ENCODE assay signal across 32 cellular contexts in genomic region chr12:114321524-114321923, GRCh38.
"Had no signal": no experiment of that assay in that cellular context is flagged by ENCODE, and none has a peak within 500 bp of the region (broad histone marks: within the 10 kb centered on the region; RNA-seq: fewer than 3 reads in every experiment).

No MANE protein-coding gene starts in this region.

- H3K9me3 ChIP-seq: adrenal gland, body of pancreas, breast epithelium had no signal

- H3K4me1 ChIP-seq: adrenal gland, body of pancreas, breast epithelium had no signal

- ATAC-seq: activated CD8-positive, alpha-beta T cell treated with anti-CD3 and anti-CD28 coated beads for 36 hours; activated naive CD4-positive, alpha-beta T cell treated with anti-CD3 and anti-CD28 coated beads, Interleukin-2, amount 50 U/mL, for 72 hours; activated T-cell treated with anti-CD3 and anti-CD28 coated beads, Interleukin-2, amount 50 U/mL, for 4 hours; activated T-cell treated with anti-CD3 and anti-CD28 coated beads, Interleukin-2, amount 50 U/mL, for 72 hours; activated T-helper 17 cell treated with anti-CD3 and anti-CD28 coated beads, Interleukin-2, amount 50 U/mL, for 72 hours; body of pancreas; T-helper 17 cell had no signal

- H3K27ac ChIP-seq: adrenal gland, body of pancreas, brain microvascular endothelial cell, breast epithelium, VCaP had no signal

- H3K4me3 ChIP-seq: adrenal gland, body of pancreas, breast epithelium had no signal

- DNase-seq: activated B cell treated with CpG ODN at 0.5 μM for 24 hours; activated CD4-positive, alpha-beta memory T cell treated with anti-CD3 and anti-CD28 coated beads for 36 hours; activated CD4-positive, alpha-beta T cell treated with anti-CD3 and anti-CD28 coated beads for 4 hours; activated CD4-positive, alpha-beta T cell treated with anti-CD3 and anti-CD28 coated beads, Interleukin-2, amount 10 ng/mL, durations not matched to agents 24 days and 14 days; activated CD4-positive, alpha-beta T cell treated with anti-CD3 and anti-CD28 coated beads, Interleukin-2, amount 50 U/mL, for 1 hour; activated CD4-positive, alpha-beta T cell treated with anti-CD3 and anti-CD28 coated beads, Interleukin-2, amount 50 U/mL, for 4 hours; activated CD4-positive, CD25-positive, alpha-beta regulatory T cell treated with anti-CD3 and anti-CD28 coated beads, Interleukin-2, amount 50 U/mL, for 72 hours; activated CD8-positive, alpha-beta memory T cell treated with anti-CD3 and anti-CD28 coated beads, Interleukin-2, amount 50 U/mL, for 4 hours; activated CD8-positive, alpha-beta T cell treated with anti-CD3 and anti-CD28 coated beads for 36 hours; activated effector memory CD4-positive, alpha-beta T cell treated with anti-CD3 and anti-CD28 coated beads, Interleukin-2, amount 50 U/mL, for 16 hours; activated gamma-delta T cell treated with Interleukin-2 at 50 U/mL for 16 hours; activated naive CD4-positive, alpha-beta T cell; activated naive CD4-positive, alpha-beta T cell treated with anti-CD3 and anti-CD28 coated beads for 36 hours; activated naive CD4-positive, alpha-beta T cell treated with anti-CD3 and anti-CD28 coated beads, Interleukin-2, amount 50 U/mL, for 16 hours; activated naive CD8-positive, alpha-beta T cell treated with anti-CD3 and anti-CD28 coated beads for 36 hours; activated T-cell treated with anti-CD3 and anti-CD28 coated beads for 4 hours; activated T-cell treated with anti-CD3 and anti-CD28 coated beads, Interleukin-2, amount 50 U/mL, for 1 hour; activated T-cell treated with anti-CD3 and anti-CD28 coated beads, Interleukin-2, amount 50 U/mL, for 4 hours; activated T-cell treated with anti-CD3 and anti-CD28 coated beads, Interleukin-2, amount 50 U/mL, for 72 hours; adrenal gland; amniotic stem cell; aorta; body of pancreas; brain microvascular endothelial cell; central memory CD4-positive, alpha-beta T cell; T-helper 17 cell had no signal

- FAIRE-seq: astrocyte, TTC549 had no signal

- H3K36me3 ChIP-seq: adrenal gland, brain microvascular endothelial cell, breast epithelium had no signal

- H3K27me3 ChIP-seq: body of pancreas, brain microvascular endothelial cell, breast epithelium had no signal
